In genomic region chr4:76856183-76856969, GRCh38 we compare ENCODE assay signal across 1 cellular context.
TF ChIP-seq lines count a peak whose summit lies in the region.

No MANE protein-coding gene starts in this region.

TF ChIP-seq in HepG2, 621 proteins besides CTCF, POLR2A, EP300 and RAD21 (continued from another document and continues in another):
- TF ChIP-seq NPAS2 (CRISPR knock-in tag; IDR thresholded peaks at IDR 0.05; ENCODE audit: borderline replicate concordance), result no peak
- TF ChIP-seq KAT7 (CRISPR knock-in tag; IDR thresholded peaks at IDR 0.05; ENCODE audit: borderline replicate concordance), result no peak
- TF ChIP-seq, protein P1, sequence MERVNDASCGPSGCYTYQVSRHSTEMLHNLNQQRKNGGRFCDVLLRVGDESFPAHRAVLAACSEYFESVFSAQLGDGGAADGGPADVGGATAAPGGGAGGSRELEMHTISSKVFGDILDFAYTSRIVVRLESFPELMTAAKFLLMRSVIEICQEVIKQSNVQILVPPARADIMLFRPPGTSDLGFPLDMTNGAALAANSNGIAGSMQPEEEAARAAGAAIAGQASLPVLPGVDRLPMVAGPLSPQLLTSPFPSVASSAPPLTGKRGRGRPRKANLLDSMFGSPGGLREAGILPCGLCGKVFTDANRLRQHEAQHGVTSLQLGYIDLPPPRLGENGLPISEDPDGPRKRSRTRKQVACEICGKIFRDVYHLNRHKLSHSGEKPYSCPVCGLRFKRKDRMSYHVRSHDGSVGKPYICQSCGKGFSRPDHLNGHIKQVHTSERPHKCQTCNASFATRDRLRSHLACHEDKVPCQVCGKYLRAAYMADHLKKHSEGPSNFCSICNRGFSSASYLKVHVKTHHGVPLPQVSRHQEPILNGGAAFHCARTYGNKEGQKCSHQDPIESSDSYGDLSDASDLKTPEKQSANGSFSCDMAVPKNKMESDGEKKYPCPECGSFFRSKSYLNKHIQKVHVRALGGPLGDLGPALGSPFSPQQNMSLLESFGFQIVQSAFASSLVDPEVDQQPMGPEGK (CRISPR knock-in tag; IDR thresholded peaks at IDR 0.05), result peak; percentile 47
- TF ChIP-seq, protein P2, sequence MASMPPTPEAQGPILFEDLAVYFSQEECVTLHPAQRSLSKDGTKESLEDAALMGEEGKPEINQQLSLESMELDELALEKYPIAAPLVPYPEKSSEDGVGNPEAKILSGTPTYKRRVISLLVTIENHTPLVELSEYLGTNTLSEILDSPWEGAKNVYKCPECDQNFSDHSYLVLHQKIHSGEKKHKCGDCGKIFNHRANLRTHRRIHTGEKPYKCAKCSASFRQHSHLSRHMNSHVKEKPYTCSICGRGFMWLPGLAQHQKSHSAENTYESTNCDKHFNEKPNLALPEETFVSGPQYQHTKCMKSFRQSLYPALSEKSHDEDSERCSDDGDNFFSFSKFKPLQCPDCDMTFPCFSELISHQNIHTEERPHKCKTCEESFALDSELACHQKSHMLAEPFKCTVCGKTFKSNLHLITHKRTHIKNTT (CRISPR knock-in tag; IDR thresholded peaks at IDR 0.05), result no peak
- peak; percentile 73 for TF ChIP-seq NR2F2 (IDR thresholded peaks at IDR 0.05; ENCODE audit: borderline replicate concordance, low read depth)
- TF ChIP-seq ZNF652 (CRISPR knock-in tag; IDR thresholded peaks at IDR 0.05; ENCODE audit: borderline replicate concordance, low read depth), result peak; percentile 98
- TF ChIP-seq HNF4G (IDR thresholded peaks at IDR 0.05; ENCODE audit: borderline replicate concordance, low read depth, low read length), result peak; percentile 84
- no peak; the same call in 1 of the 2 replicates for TF ChIP-seq HNF4G (CRISPR knock-in tag; IDR thresholded peaks at IDR 0.05; ENCODE audit: borderline replicate concordance, low read depth)
- TF ChIP-seq RARA (CRISPR knock-in tag; IDR thresholded peaks at IDR 0.05), result peak; percentile 95
- TF ChIP-seq, protein P3, sequence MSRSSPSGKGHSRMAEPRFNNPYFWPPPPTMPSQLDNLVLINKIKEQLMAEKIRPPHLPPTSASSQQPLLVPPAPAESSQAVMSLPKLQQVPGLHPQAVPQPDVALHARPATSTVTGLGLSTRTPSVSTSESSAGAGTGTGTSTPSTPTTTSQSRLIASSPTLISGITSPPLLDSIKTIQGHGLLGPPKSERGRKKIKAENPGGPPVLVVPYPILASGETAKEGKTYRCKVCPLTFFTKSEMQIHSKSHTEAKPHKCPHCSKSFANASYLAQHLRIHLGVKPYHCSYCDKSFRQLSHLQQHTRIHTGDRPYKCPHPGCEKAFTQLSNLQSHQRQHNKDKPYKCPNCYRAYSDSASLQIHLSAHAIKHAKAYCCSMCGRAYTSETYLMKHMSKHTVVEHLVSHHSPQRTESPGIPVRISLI (CRISPR knock-in tag; IDR thresholded peaks at IDR 0.05; ENCODE audit: borderline replicate concordance), result no peak
- peak; percentile 60; the same call in 1 of the 2 replicates for TF ChIP-seq CEBPB (IDR thresholded peaks at IDR 0.05; ENCODE audit: borderline replicate concordance, low read depth, low read length)
- TF ChIP-seq ZNF230 (CRISPR knock-in tag; IDR thresholded peaks at IDR 0.05), result no peak
- TF ChIP-seq, protein P4, sequence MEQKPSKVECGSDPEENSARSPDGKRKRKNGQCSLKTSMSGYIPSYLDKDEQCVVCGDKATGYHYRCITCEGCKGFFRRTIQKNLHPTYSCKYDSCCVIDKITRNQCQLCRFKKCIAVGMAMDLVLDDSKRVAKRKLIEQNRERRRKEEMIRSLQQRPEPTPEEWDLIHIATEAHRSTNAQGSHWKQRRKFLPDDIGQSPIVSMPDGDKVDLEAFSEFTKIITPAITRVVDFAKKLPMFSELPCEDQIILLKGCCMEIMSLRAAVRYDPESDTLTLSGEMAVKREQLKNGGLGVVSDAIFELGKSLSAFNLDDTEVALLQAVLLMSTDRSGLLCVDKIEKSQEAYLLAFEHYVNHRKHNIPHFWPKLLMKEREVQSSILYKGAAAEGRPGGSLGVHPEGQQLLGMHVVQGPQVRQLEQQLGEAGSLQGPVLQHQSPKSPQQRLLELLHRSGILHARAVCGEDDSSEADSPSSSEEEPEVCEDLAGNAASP (CRISPR knock-in tag; IDR thresholded peaks at IDR 0.05; ENCODE audit: borderline replicate concordance), result peak; percentile 78; the same call in 1 of the 2 replicates
- TF ChIP-seq, protein P5, sequence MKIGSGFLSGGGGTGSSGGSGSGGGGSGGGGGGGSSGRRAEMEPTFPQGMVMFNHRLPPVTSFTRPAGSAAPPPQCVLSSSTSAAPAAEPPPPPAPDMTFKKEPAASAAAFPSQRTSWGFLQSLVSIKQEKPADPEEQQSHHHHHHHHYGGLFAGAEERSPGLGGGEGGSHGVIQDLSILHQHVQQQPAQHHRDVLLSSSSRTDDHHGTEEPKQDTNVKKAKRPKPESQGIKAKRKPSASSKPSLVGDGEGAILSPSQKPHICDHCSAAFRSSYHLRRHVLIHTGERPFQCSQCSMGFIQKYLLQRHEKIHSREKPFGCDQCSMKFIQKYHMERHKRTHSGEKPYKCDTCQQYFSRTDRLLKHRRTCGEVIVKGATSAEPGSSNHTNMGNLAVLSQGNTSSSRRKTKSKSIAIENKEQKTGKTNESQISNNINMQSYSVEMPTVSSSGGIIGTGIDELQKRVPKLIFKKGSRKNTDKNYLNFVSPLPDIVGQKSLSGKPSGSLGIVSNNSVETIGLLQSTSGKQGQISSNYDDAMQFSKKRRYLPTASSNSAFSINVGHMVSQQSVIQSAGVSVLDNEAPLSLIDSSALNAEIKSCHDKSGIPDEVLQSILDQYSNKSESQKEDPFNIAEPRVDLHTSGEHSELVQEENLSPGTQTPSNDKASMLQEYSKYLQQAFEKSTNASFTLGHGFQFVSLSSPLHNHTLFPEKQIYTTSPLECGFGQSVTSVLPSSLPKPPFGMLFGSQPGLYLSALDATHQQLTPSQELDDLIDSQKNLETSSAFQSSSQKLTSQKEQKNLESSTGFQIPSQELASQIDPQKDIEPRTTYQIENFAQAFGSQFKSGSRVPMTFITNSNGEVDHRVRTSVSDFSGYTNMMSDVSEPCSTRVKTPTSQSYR (CRISPR knock-in tag; IDR thresholded peaks at IDR 0.05; ENCODE audit: borderline replicate concordance), result no peak
- TF ChIP-seq ZNF746 (CRISPR knock-in tag; IDR thresholded peaks at IDR 0.05), result no peak
- no peak for TF ChIP-seq ZNF883 (CRISPR knock-in tag; IDR thresholded peaks at IDR 0.05; ENCODE audit: not compliant biosample characterization)
- no peak for TF ChIP-seq CENPX (CRISPR knock-in tag; IDR thresholded peaks at IDR 0.05)
- TF ChIP-seq HOXA7 (CRISPR knock-in tag; IDR thresholded peaks at IDR 0.05), result no peak
- peak; percentile 89 for TF ChIP-seq ARID5B (CRISPR knock-in tag; IDR thresholded peaks at IDR 0.05)
- TF ChIP-seq SMC3 (IDR thresholded peaks at IDR 0.05; ENCODE audit: low read length), result peak; percentile 6; the same call in 1 of the 2 replicates
- no peak for TF ChIP-seq NCOA5 (CRISPR knock-in tag; IDR thresholded peaks at IDR 0.05)
- TF ChIP-seq NCOR1 (IDR thresholded peaks at IDR 0.05; ENCODE audit: borderline replicate concordance, low read length), result peak; percentile 97
- TF ChIP-seq ZNF577 (CRISPR knock-in tag; IDR thresholded peaks at IDR 0.05; ENCODE audit: borderline replicate concordance, low read depth), result no peak
- TF ChIP-seq NFIC (IDR thresholded peaks at IDR 0.05; ENCODE audit: low read length), result peak; percentile 57; the same call in 1 of the 2 replicates
- no peak for TF ChIP-seq PRDM15 (CRISPR knock-in tag; IDR thresholded peaks at IDR 0.05)
- no peak for TF ChIP-seq ZNF543 (CRISPR knock-in tag; IDR thresholded peaks at IDR 0.05)
- TF ChIP-seq REPIN1 (CRISPR knock-in tag; IDR thresholded peaks at IDR 0.05; ENCODE audit: borderline replicate concordance, low read depth), result 0 out of 2 replicates have a peak, but pooled peaks have one; percentile 42
- TF ChIP-seq, protein P6, sequence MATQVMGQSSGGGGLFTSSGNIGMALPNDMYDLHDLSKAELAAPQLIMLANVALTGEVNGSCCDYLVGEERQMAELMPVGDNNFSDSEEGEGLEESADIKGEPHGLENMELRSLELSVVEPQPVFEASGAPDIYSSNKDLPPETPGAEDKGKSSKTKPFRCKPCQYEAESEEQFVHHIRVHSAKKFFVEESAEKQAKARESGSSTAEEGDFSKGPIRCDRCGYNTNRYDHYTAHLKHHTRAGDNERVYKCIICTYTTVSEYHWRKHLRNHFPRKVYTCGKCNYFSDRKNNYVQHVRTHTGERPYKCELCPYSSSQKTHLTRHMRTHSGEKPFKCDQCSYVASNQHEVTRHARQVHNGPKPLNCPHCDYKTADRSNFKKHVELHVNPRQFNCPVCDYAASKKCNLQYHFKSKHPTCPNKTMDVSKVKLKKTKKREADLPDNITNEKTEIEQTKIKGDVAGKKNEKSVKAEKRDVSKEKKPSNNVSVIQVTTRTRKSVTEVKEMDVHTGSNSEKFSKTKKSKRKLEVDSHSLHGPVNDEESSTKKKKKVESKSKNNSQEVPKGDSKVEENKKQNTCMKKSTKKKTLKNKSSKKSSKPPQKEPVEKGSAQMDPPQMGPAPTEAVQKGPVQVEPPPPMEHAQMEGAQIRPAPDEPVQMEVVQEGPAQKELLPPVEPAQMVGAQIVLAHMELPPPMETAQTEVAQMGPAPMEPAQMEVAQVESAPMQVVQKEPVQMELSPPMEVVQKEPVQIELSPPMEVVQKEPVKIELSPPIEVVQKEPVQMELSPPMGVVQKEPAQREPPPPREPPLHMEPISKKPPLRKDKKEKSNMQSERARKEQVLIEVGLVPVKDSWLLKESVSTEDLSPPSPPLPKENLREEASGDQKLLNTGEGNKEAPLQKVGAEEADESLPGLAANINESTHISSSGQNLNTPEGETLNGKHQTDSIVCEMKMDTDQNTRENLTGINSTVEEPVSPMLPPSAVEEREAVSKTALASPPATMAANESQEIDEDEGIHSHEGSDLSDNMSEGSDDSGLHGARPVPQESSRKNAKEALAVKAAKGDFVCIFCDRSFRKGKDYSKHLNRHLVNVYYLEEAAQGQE (IDR thresholded peaks at IDR 0.05; ENCODE audit: borderline replicate concordance in 1 of 2, low read depth in 1 of 2, low read length in 2 of 2), result peak in 1 of 2 experiments; percentile 54; a peak in 1 of 4 replicates
- TF ChIP-seq, protein P7, sequence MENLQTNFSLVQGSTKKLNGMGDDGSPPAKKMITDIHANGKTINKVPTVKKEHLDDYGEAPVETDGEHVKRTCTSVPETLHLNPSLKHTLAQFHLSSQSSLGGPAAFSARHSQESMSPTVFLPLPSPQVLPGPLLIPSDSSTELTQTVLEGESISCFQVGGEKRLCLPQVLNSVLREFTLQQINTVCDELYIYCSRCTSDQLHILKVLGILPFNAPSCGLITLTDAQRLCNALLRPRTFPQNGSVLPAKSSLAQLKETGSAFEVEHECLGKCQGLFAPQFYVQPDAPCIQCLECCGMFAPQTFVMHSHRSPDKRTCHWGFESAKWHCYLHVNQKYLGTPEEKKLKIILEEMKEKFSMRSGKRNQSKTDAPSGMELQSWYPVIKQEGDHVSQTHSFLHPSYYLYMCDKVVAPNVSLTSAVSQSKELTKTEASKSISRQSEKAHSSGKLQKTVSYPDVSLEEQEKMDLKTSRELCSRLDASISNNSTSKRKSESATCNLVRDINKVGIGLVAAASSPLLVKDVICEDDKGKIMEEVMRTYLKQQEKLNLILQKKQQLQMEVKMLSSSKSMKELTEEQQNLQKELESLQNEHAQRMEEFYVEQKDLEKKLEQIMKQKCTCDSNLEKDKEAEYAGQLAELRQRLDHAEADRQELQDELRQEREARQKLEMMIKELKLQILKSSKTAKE (CRISPR knock-in tag; IDR thresholded peaks at IDR 0.05; ENCODE audit: borderline replicate concordance), result peak; percentile 86
- peak; percentile 98 for TF ChIP-seq TBL1XR1 (IDR thresholded peaks at IDR 0.05; ENCODE audit: borderline replicate concordance, low read length, partially characterized antibody)
- peak; percentile 67 for TF ChIP-seq RFX1 (IDR thresholded peaks at IDR 0.05)
- TF ChIP-seq RFX3 (CRISPR knock-in tag; IDR thresholded peaks at IDR 0.05), result peak; percentile 65
